In the genomic region with DNA sequence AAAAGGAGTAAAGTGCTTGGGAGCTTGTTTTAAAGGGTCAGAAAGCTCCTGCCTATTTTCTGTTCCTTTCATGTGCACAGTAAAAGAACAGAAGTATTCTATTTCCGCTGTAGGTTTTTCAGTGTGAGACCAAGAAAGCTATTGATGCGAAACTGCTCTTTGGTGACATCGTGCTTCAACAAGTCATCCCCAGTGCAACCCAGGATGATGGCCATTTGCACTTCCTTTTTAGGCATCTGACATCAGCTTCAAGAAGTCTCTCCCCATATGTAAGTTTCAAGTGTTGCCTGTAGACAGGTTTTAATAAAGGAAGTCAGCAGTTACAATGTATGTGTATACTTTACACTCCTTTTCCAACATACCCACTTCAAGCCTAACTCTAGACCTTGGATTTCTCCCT, we compare ENCODE assay signal across 15 cellular contexts.
DNase-seq lines count a peak whose midpoint lies in the region; ATAC-seq, FAIRE-seq and TF ChIP-seq lines count a peak whose summit lies in the region.
"Had no signal": no experiment of that assay in that cellular context is flagged by ENCODE, and none has a peak within 500 bp of the region (broad histone marks: within the 10 kb centered on the region; RNA-seq: fewer than 3 reads in every experiment).

No MANE protein-coding gene starts in this region.

- peak; percentile 6 for DNase-seq in GM12891 (ENCODE audit: insufficient read length, low spot score)
- peak; percentile 91 for DNase-seq in MM.1S
- no peak for DNase-seq in breast epithelium (ENCODE audit: low spot score in 2 of 2)
- DNase-seq in NCI-H1694 treated with DMSO at 0.1 percent for 48 hours (lab: John Stamatoyannopoulos, UW): no peak
- DNase-seq: activated CD8-positive, alpha-beta memory T cell treated with anti-CD3 and anti-CD28 coated beads, Interleukin-2, amount 50 U/mL, for 48 hours; activated naive CD4-positive, alpha-beta T cell treated with anti-CD3 and anti-CD28 coated beads, Interleukin-2, amount 50 U/mL, for 16 hours; left ventricle myocardium inferior; NCI-H1092; NCI-H510A; psoas muscle had no signal

- H3K27me3 ChIP-seq in MM.1S (replicated peaks; ENCODE audit: insufficient read depth, low read length) (no peaks in the 10 kb centered on the region), breast epithelium (no peaks in the 10 kb centered on the region)

- H3K27ac ChIP-seq in MM.1S (ENCODE audit: low read length): peak overlapping the region; percentile 92
- H3K27ac ChIP-seq in breast epithelium: no peak overlapping the region
- H3K27ac ChIP-seq: left ventricle myocardium inferior, psoas muscle, thoracic aorta had no signal

- peak overlapping the region; percentile 56 for H3K9ac ChIP-seq in MM.1S (ENCODE audit: low read length)

- H3K4me1 ChIP-seq in MM.1S (ENCODE audit: low read length) (peaks cover 25% of the 10 kb centered on the region), breast epithelium (no peaks in the 10 kb centered on the region)
- H3K4me1 ChIP-seq: left ventricle myocardium inferior, psoas muscle had no signal

- peak overlapping the region; percentile 80 for H3K4me2 ChIP-seq in MM.1S (ENCODE audit: low read depth, low read length)

- H3K36me3 ChIP-seq in MM.1S (replicated peaks; ENCODE audit: insufficient read depth, low read length): no peaks in the 10 kb centered on the region
- H3K36me3 ChIP-seq in breast epithelium: no peaks in the 10 kb centered on the region
- H3K36me3 ChIP-seq: left ventricle myocardium inferior, thoracic aorta had no signal

- H3K79me2 ChIP-seq in MM.1S (ENCODE audit: low read length): no peaks in the 10 kb centered on the region

- intact Hi-C loops in breast epithelium (cut with DNase I; ENCODE audit: low total_unique reads): no loop called here

- H3K4me3 ChIP-seq in MM.1S (ENCODE audit: low read length) (peak overlapping the region; percentile 54), breast epithelium (no peak overlapping the region)
- H3K4me3 ChIP-seq: left ventricle myocardium inferior, psoas muscle, thoracic aorta had no signal

- ATAC-seq in GM19438 (IDR thresholded peaks at IDR 0.05; ENCODE audit: low read depth, unreplicated experiment) (peak; percentile 83), HG02852 (IDR thresholded peaks at IDR 0.05; ENCODE audit: unreplicated experiment) (peak; percentile 92), GM19397 (IDR thresholded peaks at IDR 0.05; ENCODE audit: unreplicated experiment) (no peak), GM18873 (IDR thresholded peaks at IDR 0.05; ENCODE audit: low FRiP score, unreplicated experiment) (no peak)
- ATAC-seq: psoas muscle had no signal

- TF ChIP-seq POLR2A in GM12891 (IDR thresholded peaks at IDR 0.05; ENCODE audit: low read depth, low read length) (no peak), breast epithelium (IDR thresholded peaks at IDR 0.05) (no peak)

- peak; percentile 54 for FAIRE-seq in GM12891 (lab: Jason Lieb, UNC)

- H3K9me3 ChIP-seq in MM.1S (replicated peaks; ENCODE audit: insufficient read depth, low read length) (no peaks in the 10 kb centered on the region), breast epithelium (peaks cover 0 to 11% of the 10 kb centered on the region in 2 donors)
- H3K9me3 ChIP-seq: psoas muscle, thoracic aorta had no signal

- peak overlapping the region; percentile 86 for H2AFZ ChIP-seq in MM.1S (ENCODE audit: low read length)

- H3K9me2 ChIP-seq in MM.1S (replicated peaks; ENCODE audit: insufficient read depth, low read length): no peaks in the 10 kb centered on the region

- H3F3A ChIP-seq in MM.1S (ENCODE audit: insufficient read depth, low read length): peaks cover 28% of the 10 kb centered on the region

- H4K20me1 ChIP-seq in MM.1S (ENCODE audit: insufficient read depth, low read length): no peaks in the 10 kb centered on the region

- TF ChIP-seq CTCF in MM.1S (IDR thresholded peaks at IDR 0.05; ENCODE audit: low read length) (no peak), breast epithelium (IDR thresholded peaks at IDR 0.05) (no peak)

TF ChIP-seq in GM12891, 5 proteins besides CTCF, POLR2A, EP300 and RAD21:
- peak; percentile 66 for TF ChIP-seq SPI1 (IDR thresholded peaks at IDR 0.05; ENCODE audit: low read depth, low read length)
- TF ChIP-seq POU2F2 (IDR thresholded peaks at IDR 0.05; ENCODE audit: low read depth, low read length): no peak

Comparison
In these comparisons a context has a peak if more than half of its experiments do, and no peak if none do; other contexts are left out.
1. DNase-seq: peak in GM12891 (single experiment) and MM.1S (single experiment); none in breast epithelium (0 of 2) and NCI-H1694 treated with DMSO at 0.1 percent for 48 hours (single experiment).
2. ATAC-seq: peak in GM19438 (single experiment) and HG02852 (single experiment); none in GM19397 (single experiment) and GM18873 (single experiment).